Comparison of ENCODE assay signal across 8 cellular contexts in genomic region chr5:55534436-55535198, GRCh38. TPM values are rescaled to one million over a fixed set of nuclear protein-coding genes. Genes with fewer than 3 reads are reported as not detected.
A peak's percentile ranks its signal among the peaks of the same experiment; 100 is the strongest.
DNase-seq lines count a peak whose midpoint lies in the region; ATAC-seq, FAIRE-seq and TF ChIP-seq lines count a peak whose summit lies in the region.

PLPP1 (minus strand) TSS chr5:55534964; CDS start chr5:55534629, 335 bp downstream.

- peak; percentile 91 for DNase-seq in NCI-H1417 (lab: John Stamatoyannopoulos, UW)
- DNase-seq in T-helper 2 cell, result peak; percentile 74 to 91 (median 74)
- DNase-seq in left ventricle myocardium superior, result peak; percentile 96
- peak; percentile 61 for DNase-seq in pulmonary artery endothelial cell (ENCODE audit: low read depth, low spot score)
- DNase-seq in urothelium cell line (ENCODE audit: low spot score), result peak; percentile 98

- intact Hi-C loops in left ventricle myocardium superior (cut with micrococcal nuclease), result no loop called here

- ATAC-seq in HG02610 (IDR thresholded peaks at IDR 0.05; ENCODE audit: unreplicated experiment) (peak; percentile 78), left ventricle myocardium superior (peak; percentile 94)

- H3K27ac ChIP-seq in angular gyrus (ENCODE audit: low read depth, low read length), result peak within 1 kb of the TSS; percentile 98

- FAIRE-seq in urothelium cell line (lab: Jason Lieb, UNC), result peak; percentile 93

- peak within 1 kb of the TSS; percentile 95 for H3K4me3 ChIP-seq in GM12875 (ENCODE audit: low read depth, low read length)

- TF ChIP-seq CTCF in GM12875 (IDR thresholded peaks at IDR 0.05; ENCODE audit: borderline replicate concordance, insufficient read depth, low read depth, low read length), result no peak

RNA-seq across cellular contexts. Expression of gene PLPP1, which starts in this region (rescaled TPM):
- total RNA-seq in left ventricle myocardium superior, result 75.7 TPM
- total RNA-seq in pulmonary artery endothelial cell, result 13.9 and 20.7 TPM in 2 replicates

Comparison
In these comparisons a context has a peak if more than half of its experiments do, and no peak if none do; other contexts are left out.
1. Peak in every context shown above with its lines: DNase-seq, ATAC-seq, H3K4me3 ChIP-seq and H3K27ac ChIP-seq.